Comparison of ENCODE assay signal across 13 cellular contexts in genomic region chrX:52979993-52980392, GRCh38. TPM values are rescaled to one million over a fixed set of nuclear protein-coding genes. Genes with fewer than 3 reads are reported as not detected.
A peak's percentile ranks its signal among the peaks of the same experiment; 100 is the strongest.
DNase-seq lines count a peak whose midpoint lies in the region; ATAC-seq and TF ChIP-seq lines count a peak whose summit lies in the region.
"Had no signal": no experiment of that assay in that cellular context is flagged by ENCODE, and none has a peak within 500 bp of the region (broad histone marks: within the 10 kb centered on the region; RNA-seq: fewer than 3 reads in every experiment).

No MANE protein-coding gene starts in this region.

- WGBS in heart right ventricle, 2 donors: 90 to 95% methylated on average over 4 of the region's 4 CpGs
- 100% methylated on average over 2 of the region's 4 CpGs; no CpG with 5 or more reads in 1 of the 2 experiments for WGBS in mesodermal cell (ENCODE audit: insufficient coverage in 2 of 2), 2 experiments

- H3K36me3 ChIP-seq in right atrium auricular region (no peaks in the 10 kb centered on the region), heart right ventricle (no peaks in the 10 kb centered on the region), mesodermal cell (ENCODE audit: control insufficient read depth, insufficient read depth, low read length) (no peaks in the 10 kb centered on the region), Peyer's patch (no peaks in the 10 kb centered on the region)

- H3K27ac ChIP-seq in right atrium auricular region (peak overlapping the region; percentile 64 to 75), heart right ventricle (peak overlapping the region in 3 of 10 donors; percentile 19 to 31 (median 29)), mesodermal cell (ENCODE audit: low read depth, low read length, severe bottlenecking) (peak overlapping the region; percentile 84), Peyer's patch (peak overlapping the region in 1 of 4 donors; percentile 19)

- DNase-seq in right atrium auricular region (ENCODE audit: low spot score) (no peak), heart right ventricle (no peak), astrocyte of the hippocampus (ENCODE audit: low read depth, low spot score) (peak; percentile 32), ureter (ENCODE audit: low spot score) (peak; percentile 13), NCI-H1105 (lab: John Stamatoyannopoulos, UW) (no peak), NCI-H2081 treated with DMSO at 0.1 percent for 48 hours (lab: John Stamatoyannopoulos, UW) (no peak), Peyer's patch (no peak)
- DNase-seq: activated CD4-positive, CD25-positive, alpha-beta regulatory T cell; amygdala; H7; stimulated activated CD4-positive, alpha-beta T cell treated with anti-CD3 and anti-CD28 coated beads, Interleukin-2, amount 100 ng/mL, for 24 hours had no signal

- H3K9me3 ChIP-seq in right atrium auricular region: no peaks in the 10 kb centered on the region
- no peaks in the 10 kb centered on the region for H3K9me3 ChIP-seq in heart right ventricle
- H3K9me3 ChIP-seq in mesodermal cell (ENCODE audit: control insufficient read depth, low read length): no peaks in the 10 kb centered on the region
- H3K9me3 ChIP-seq in Peyer's patch: no peaks in the 10 kb centered on the region

- H3K4me1 ChIP-seq in right atrium auricular region: peaks cover 0 to 17% of the 10 kb centered on the region in 2 donors
- peaks cover 0 to 18% (median 0%) of the 10 kb centered on the region in 9 donors for H3K4me1 ChIP-seq in heart right ventricle
- peaks cover 18% of the 10 kb centered on the region for H3K4me1 ChIP-seq in mesodermal cell (ENCODE audit: control insufficient read depth, insufficient read depth, low read length, poor library complexity, severe bottlenecking)
- no peaks in the 10 kb centered on the region for H3K4me1 ChIP-seq in Peyer's patch

- intact Hi-C loops in heart right ventricle (cut with DNase I): no loop called here

- TF ChIP-seq POLR2A in Peyer's patch (IDR thresholded peaks at IDR 0.05): no peak

- TF ChIP-seq CTCF in right atrium auricular region (IDR thresholded peaks at IDR 0.05): no peak
- no peak for TF ChIP-seq CTCF in heart right ventricle (IDR thresholded peaks at IDR 0.05)
- no peak for TF ChIP-seq CTCF in Peyer's patch (IDR thresholded peaks at IDR 0.05)

- H3K27me3 ChIP-seq in right atrium auricular region (no peaks in the 10 kb centered on the region), heart right ventricle (peaks cover 0 to 64% (median 0%) of the 10 kb centered on the region in 7 donors), Peyer's patch (no peaks in the 10 kb centered on the region)

- H3K4me3 ChIP-seq in right atrium auricular region: no peak overlapping the region
- H3K4me3 ChIP-seq in heart right ventricle: no peak overlapping the region
- H3K4me3 ChIP-seq in mesodermal cell (ENCODE audit: extremely low read depth, insufficient read depth, low read length, poor library complexity, severe bottlenecking): no peak overlapping the region
- H3K4me3 ChIP-seq in Peyer's patch: no peak overlapping the region

- ATAC-seq in heart right ventricle: no peak
- ATAC-seq: natural killer cell treated with Interleukin-12 subunit alpha and Interleukin-12 subunit beta and Interleukin-15 and Interleukin-18, amount 100 ng/mL, for 72 hours had no signal

RNA-seq across cellular contexts. Expression of gene FAM156A, which starts 21.7 kb away (rescaled TPM):
- total RNA-seq in right atrium auricular region (1 to 10 TPM; 4.3 to 8.7 TPM), heart right ventricle (1 to 10 TPM; 5.5 to 9.4 (median 7.1) TPM), ureter (34.0 TPM), Peyer's patch (10 to 100 TPM; 18.3 to 50.3 (median 29.6) TPM)
- polyA plus RNA-seq in heart right ventricle: 10 to 100 TPM; 11.9 to 12.4 TPM
- 9.4 TPM for polyA plus RNA-seq in mesodermal cell (2013, experiment 1 of 2)
- 14.6 TPM for polyA plus RNA-seq in mesodermal cell (2013, experiment 2 of 2)

Comparison
In these comparisons a context has a peak if more than half of its experiments do, and no peak if none do; other contexts are left out.
1. DNase-seq: peak in astrocyte of the hippocampus (single experiment) and ureter (single experiment); none in right atrium auricular region (single experiment), heart right ventricle (0 of 2), NCI-H1105 (single experiment), NCI-H2081 treated with DMSO at 0.1 percent for 48 hours (single experiment) and Peyer's patch (0 of 3).